Comparison of ENCODE assay signal across 23 cellular contexts in the genomic region with DNA sequence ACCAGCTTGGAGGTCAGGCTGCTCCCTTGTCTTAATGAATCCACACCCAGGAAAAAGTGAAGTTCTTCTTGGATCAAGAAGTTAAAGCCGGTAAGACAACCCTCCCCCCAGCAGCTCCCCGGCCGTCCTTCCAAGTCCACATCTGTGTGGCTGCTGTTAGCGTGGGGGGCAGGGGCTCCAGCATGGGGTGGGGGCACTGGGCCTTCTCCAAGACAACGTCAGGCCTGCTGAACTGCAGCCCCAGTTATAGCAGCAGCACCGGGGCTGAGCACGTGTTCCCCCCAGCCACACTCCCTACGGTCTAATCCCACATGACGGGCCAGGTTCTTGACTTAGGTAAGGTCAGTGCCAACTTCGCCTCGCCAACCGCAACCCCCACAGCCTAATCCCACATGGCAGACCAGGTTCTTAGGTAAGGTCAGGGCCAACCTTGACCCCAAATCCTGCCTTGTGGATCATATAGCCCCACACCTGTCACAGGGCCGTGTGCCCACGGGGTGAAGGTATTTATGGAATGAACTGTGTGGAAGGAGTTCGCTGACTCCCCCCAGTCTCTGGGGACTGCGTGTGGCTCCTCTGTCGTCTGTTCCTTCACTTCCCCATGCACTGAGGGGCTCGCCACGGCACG.
"Had no signal": no experiment of that assay in that cellular context is flagged by ENCODE, and none has a peak within 500 bp of the region (broad histone marks: within the 10 kb centered on the region; RNA-seq: fewer than 3 reads in every experiment).

No MANE protein-coding gene starts in this region.

- DNase-seq: Karpas-422, KG1, MG63, NCI-H1092, NCI-H1105 treated with DMSO at 0.1 percent for 48 hours, NCI-H1417 treated with DMSO at 0.1 percent for 48 hours, NCI-H146, NCI-H1694 treated with DMSO at 0.1 percent for 48 hours, NCI-H1930, NCI-H2081, NCI-H2107, NCI-H2227 treated with DMSO at 0.1 percent for 48 hours, NCI-H446, NCI-H510A, NCI-H524 treated with DMSO at 0.1 percent for 48 hours, NCI-H69, NCI-H774, RPMI8226, SHP77 treated with DMSO at 0.1 percent for 48 hours, SJCRH30 had no signal

- H3K36me3 ChIP-seq: MG63, SJCRH30 had no signal

- FAIRE-seq: HTR-8/SVneo, RCC 7860 had no signal

- H3K9me3 ChIP-seq: MG63, SJCRH30 had no signal

- H3K27ac ChIP-seq: HL-60, SJCRH30 had no signal

- H3K4me3 ChIP-seq: MG63, SJCRH30 had no signal

- H3K4me1 ChIP-seq: SJCRH30 had no signal

- H3K27me3 ChIP-seq: MG63 had no signal
